ENCODE assay signal across 20 cellular contexts in genomic region chr5:151949909-151950308, GRCh38. TPM values are rescaled to one million over a fixed set of nuclear protein-coding genes. Genes with fewer than 3 reads are reported as not detected.
A peak's percentile ranks its signal among the peaks of the same experiment; 100 is the strongest.
DNase-seq lines count a peak whose midpoint lies in the region; TF ChIP-seq lines count a peak whose summit lies in the region.
"Had no signal": no experiment of that assay in that cellular context is flagged by ENCODE, and none has a peak within 500 bp of the region (broad histone marks: within the 10 kb centered on the region; RNA-seq: fewer than 3 reads in every experiment).

No MANE protein-coding gene starts in this region.

- WGBS in lower leg skin, 2 donors, result 61 to 63% methylated on average over 3 of the region's 3 CpGs

- TF ChIP-seq CTCF in lower leg skin (IDR thresholded peaks at IDR 0.05), result no peak

- H3K4me3 ChIP-seq in lower leg skin (ENCODE audit: low read depth, poor library complexity, severe bottlenecking), result no peak overlapping the region

- TF ChIP-seq POLR2A in lower leg skin (IDR thresholded peaks at IDR 0.05), result no peak

- intact Hi-C loops in lower leg skin (cut with DNase I; ENCODE audit: low total_unique reads), result no loop called here

- DNase-seq in NCI-H524 (lab: John Stamatoyannopoulos, UW) (peak; percentile 4 to 72), NCI-H524 treated with DMSO at 0.1 percent for 48 hours (lab: John Stamatoyannopoulos, UW) (no peak), COLO668 (lab: John Stamatoyannopoulos, UW; ENCODE audit: unreplicated experiment) (peak; percentile 49), kidney tubule cell (ENCODE audit: low spot score) (peak; percentile 43), lower leg skin (ENCODE audit: low spot score in 2 of 2) (no peak)
- DNase-seq in activated naive CD4-positive, alpha-beta T cell treated with anti-CD3 and anti-CD28 coated beads, Interleukin-2, amount 50 U/mL, for 16 hours, result no peak
- DNase-seq: AML-193, GDM1, Karpas-422, NCI-H1694, NCI-H2171, NCI-H510A, T-helper 2 cell had no signal

- TF ChIP-seq RAD21 in Ishikawa (IDR thresholded peaks at IDR 0.05; ENCODE audit: low read depth), result no peak

- no peak for TF ChIP-seq EP300 in Ishikawa (IDR thresholded peaks at IDR 0.05; ENCODE audit: borderline replicate concordance)

TF ChIP-seq in Ishikawa, 13 proteins besides CTCF, POLR2A, EP300 and RAD21:
- TF ChIP-seq NFIC (IDR thresholded peaks at IDR 0.05), result 0 out of 2 replicates have a peak, but pooled peaks have one; percentile 6
- no peak for TF ChIP-seq MAX (IDR thresholded peaks at IDR 0.05)

RNA-seq across cellular contexts. Expression of gene GLRA1, which starts 25.3 kb away (rescaled TPM):
- not detected for total RNA-seq in lower leg skin
- total RNA-seq: Daoy, HT-29, MCF 10A, OCI-LY7, Right ventricle myocardium inferior, SK-MEL-5 had no signal

Comparison
In these comparisons a context has a peak if more than half of its experiments do, and no peak if none do; other contexts are left out.
1. DNase-seq: peak in NCI-H524 (2 of 2), COLO668 (single experiment) and kidney tubule cell (single experiment); none in NCI-H524 treated with DMSO at 0.1 percent for 48 hours (single experiment), activated naive CD4-positive, alpha-beta T cell treated with anti-CD3 and anti-CD28 coated beads, Interleukin-2, amount 50 U/mL, for 16 hours (single experiment) and lower leg skin (0 of 2).